ENCODE assay signal across 11 cellular contexts in genomic region chr14:90109858-90110257, GRCh38. TPM values are rescaled to one million over a fixed set of nuclear protein-coding genes. Genes with fewer than 3 reads are reported as not detected.
A peak's percentile ranks its signal among the peaks of the same experiment; 100 is the strongest.
DNase-seq lines count a peak whose midpoint lies in the region; ATAC-seq, FAIRE-seq and TF ChIP-seq lines count a peak whose summit lies in the region.
"Had no signal": no experiment of that assay in that cellular context is flagged by ENCODE, and none has a peak within 500 bp of the region (broad histone marks: within the 10 kb centered on the region; RNA-seq: fewer than 3 reads in every experiment).

No MANE protein-coding gene starts in this region.

- no peak for FAIRE-seq in astrocyte (lab: Jason Lieb, UNC)

- no peaks in the 10 kb centered on the region for H3K79me2 ChIP-seq in astrocyte (ENCODE audit: insufficient read depth, low read length)

- no peaks in the 10 kb centered on the region for H3K9me3 Mint-ChIP-seq in astrocyte (ENCODE audit: unreplicated experiment)

- peak; percentile 20 for TF ChIP-seq CTCF in HFF-Myc (IDR thresholded peaks at IDR 0.05; ENCODE audit: low read depth, low read length, missing control alignments)
- TF ChIP-seq CTCF in astrocyte (IDR thresholded peaks at IDR 0.05; ENCODE audit: insufficient read depth, low read depth, low read length): peak; percentile 16
- TF ChIP-seq CTCF in mucosa of descending colon (IDR thresholded peaks at IDR 0.05): no peak

- no peaks in the 10 kb centered on the region for H3K27me3 Mint-ChIP-seq in astrocyte (ENCODE audit: low read depth, unreplicated experiment)

- H3K36me3 Mint-ChIP-seq in astrocyte (ENCODE audit: low read depth, unreplicated experiment): peaks cover 1% of the 10 kb centered on the region

- ATAC-seq in mucosa of descending colon: peak; percentile 39
- ATAC-seq in HG03175 (IDR thresholded peaks at IDR 0.05; ENCODE audit: unreplicated experiment): no peak
- ATAC-seq in GM21390 (IDR thresholded peaks at IDR 0.05; ENCODE audit: unreplicated experiment): no peak
- ATAC-seq in GM21367 (IDR thresholded peaks at IDR 0.05; ENCODE audit: unreplicated experiment): no peak

- H3K36me3 ChIP-seq in astrocyte (ENCODE audit: insufficient read depth, low read length) (no peaks in the 10 kb centered on the region), mucosa of descending colon (ENCODE audit: low read depth) (no peaks in the 10 kb centered on the region)
- H3K36me3 ChIP-seq: SJCRH30 had no signal

- H3K27ac Mint-ChIP-seq in astrocyte (ENCODE audit: unreplicated experiment): no peak overlapping the region

- H3K4me3 ChIP-seq in HFF-Myc (replicated peaks; ENCODE audit: low read depth, low read length): no peak overlapping the region
- H3K4me3 ChIP-seq in astrocyte (ENCODE audit: insufficient read depth, low read depth, low read length): no peak overlapping the region
- H3K4me3 ChIP-seq in mucosa of descending colon: no peak overlapping the region
- H3K4me3 ChIP-seq: BLaER1 treated with 17β-estradiol and CSF1 and Interleukin-3, amounts not matched to agents 10 nM and 100 nM; SJCRH30 had no signal

- H3K27me3 ChIP-seq in astrocyte (ENCODE audit: insufficient read depth, low read length): no peaks in the 10 kb centered on the region
- H3K27me3 ChIP-seq: BLaER1 treated with 17β-estradiol and CSF1 and Interleukin-3, amounts not matched to agents 10 nM and 100 nM; SJCRH30 had no signal

- H3K4me1 ChIP-seq in astrocyte (ENCODE audit: insufficient read depth, low read length): peaks cover 6% of the 10 kb centered on the region
- no peaks in the 10 kb centered on the region for H3K4me1 ChIP-seq in mucosa of descending colon (ENCODE audit: low read depth)
- H3K4me1 ChIP-seq: SJCRH30 had no signal

- no peak overlapping the region for H3K9ac ChIP-seq in astrocyte (ENCODE audit: low read length)
- H3K9ac ChIP-seq: BLaER1 treated with 17β-estradiol and CSF1 and Interleukin-3, amounts not matched to agents 10 nM and 100 nM had no signal

- H3K4me2 ChIP-seq in astrocyte (ENCODE audit: low read length): no peak overlapping the region

- no peak overlapping the region for H3K4me3 Mint-ChIP-seq in astrocyte (ENCODE audit: unreplicated experiment)

- H2AFZ ChIP-seq in astrocyte (ENCODE audit: low read depth, low read length): no peak overlapping the region

- no peaks in the 10 kb centered on the region for H4K20me1 ChIP-seq in astrocyte (ENCODE audit: insufficient read depth, low read length)

- H3K9me3 ChIP-seq in astrocyte (ENCODE audit: insufficient read depth, low read depth, low read length): no peaks in the 10 kb centered on the region
- no peaks in the 10 kb centered on the region for H3K9me3 ChIP-seq in mucosa of descending colon
- H3K9me3 ChIP-seq: SJCRH30 had no signal

- peak; percentile 57 for DNase-seq in NCI-H748 (lab: John Stamatoyannopoulos, UW; ENCODE audit: unreplicated experiment)
- no peak for DNase-seq in NCI-H748 treated with DMSO at 0.1 percent for 48 hours (lab: John Stamatoyannopoulos, UW)
- no peak for DNase-seq in HFF-Myc (ENCODE audit: extremely low read depth, low read depth)
- no peak for DNase-seq in astrocyte (ENCODE audit: low read depth)
- DNase-seq in mucosa of descending colon: no peak
- DNase-seq: cerebellar nuclear complex had no signal

- intact Hi-C loops in mucosa of descending colon (cut with DNase I, micrococcal nuclease): no loop called here

- peaks cover 11% of the 10 kb centered on the region for H3K4me1 Mint-ChIP-seq in astrocyte (ENCODE audit: low read depth, unreplicated experiment)

- no peak overlapping the region for H3K27ac ChIP-seq in astrocyte (ENCODE audit: low read depth, low read length)
- H3K27ac ChIP-seq: BLaER1 treated with 17β-estradiol and CSF1 and Interleukin-3, amounts not matched to agents 10 nM and 100 nM; SJCRH30 had no signal

RNA-seq across cellular contexts. Expression of gene KCNK13, which starts 48.1 kb away (rescaled TPM):
- 0.09 TPM in 1 of 2 replicates, not detected in the other for total RNA-seq in astrocyte
- under 1 TPM; 0.25 to 0.67 (median 0.29) TPM for total RNA-seq in mucosa of descending colon
